ENCODE assay signal across 1 cellular context in the genomic region with DNA sequence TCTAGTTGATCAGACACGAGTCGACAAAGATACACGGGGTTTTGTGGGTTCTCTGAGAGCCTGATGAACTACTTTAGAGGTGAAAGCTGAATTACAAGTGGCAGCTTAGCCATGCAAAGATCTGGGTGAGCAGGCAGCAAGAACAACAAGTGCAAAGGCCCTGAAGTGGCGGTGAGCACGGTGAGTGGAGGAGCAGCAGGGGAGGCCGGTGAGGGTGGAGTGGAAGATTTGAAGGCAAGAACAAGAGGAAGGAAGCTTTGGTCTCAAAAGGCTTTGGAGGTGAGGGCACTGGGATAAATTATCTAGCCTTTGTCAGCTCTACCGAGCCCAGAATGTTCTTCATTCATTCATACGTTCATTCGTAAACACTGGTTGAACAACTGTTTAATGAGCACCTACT.
TF ChIP-seq lines count a peak whose summit lies in the region.

No MANE protein-coding gene starts in this region.

TF ChIP-seq in WTC11, 78 proteins besides CTCF, POLR2A, EP300 and RAD21 (continued from another document):
- TF ChIP-seq, protein P1, sequence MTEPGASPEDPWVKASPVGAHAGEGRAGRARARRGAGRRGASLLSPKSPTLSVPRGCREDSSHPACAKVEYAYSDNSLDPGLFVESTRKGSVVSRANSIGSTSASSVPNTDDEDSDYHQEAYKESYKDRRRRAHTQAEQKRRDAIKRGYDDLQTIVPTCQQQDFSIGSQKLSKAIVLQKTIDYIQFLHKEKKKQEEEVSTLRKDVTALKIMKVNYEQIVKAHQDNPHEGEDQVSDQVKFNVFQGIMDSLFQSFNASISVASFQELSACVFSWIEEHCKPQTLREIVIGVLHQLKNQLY (CRISPR knock-in tag; IDR thresholded peaks at IDR 0.05), result no peak
- TF ChIP-seq NR2C2 (CRISPR knock-in tag; IDR thresholded peaks at IDR 0.05), result no peak
